In genomic region chr12:121799842-121800693, GRCh38 we compare ENCODE assay signal across 1 cellular context.
TF ChIP-seq lines count a peak whose summit lies in the region.

No MANE protein-coding gene starts in this region.

TF ChIP-seq in K562, 482 proteins besides CTCF, POLR2A, EP300 and RAD21 (continued from another document and continues in another):
- TF ChIP-seq ZNF407 (IDR thresholded peaks at IDR 0.05; ENCODE audit: low read depth) (no peak), SNRNP70 (optimal IDR thresholded peaks at IDR 0.05; ENCODE audit: low read depth, low read length) (no peak), PKNOX1 (IDR thresholded peaks at IDR 0.05) (no peak), GATAD2A (IDR thresholded peaks at IDR 0.05) (peak; percentile 50; the same call in 1 of the 2 replicates), POLR2AphosphoS2 (IDR thresholded peaks at IDR 0.05; ENCODE audit: low read length) (0 out of 2 replicates have a peak, but pooled peaks have one; percentile 59), PHB (CRISPR knock-in tag; IDR thresholded peaks at IDR 0.05) (no peak), ETV1 (tag; conservative IDR thresholded peaks at IDR 0.05; ENCODE audit: low read depth) (no peak), YY1 (IDR thresholded peaks at IDR 0.05; ENCODE audit: borderline replicate concordance in 1 of 3, control insufficient read depth in 1 of 3, extremely low read depth in 1 of 3, insufficient read depth in 3 of 3, insufficient read length in 1 of 3, insufficient replicate concordance in 2 of 3, low read depth in 1 of 3, low read length in 2 of 3) (peak in 2 of 3 experiments; percentile 36 to 38), ZNF24 (IDR thresholded peaks at IDR 0.05) (no peak), MYC (IDR thresholded peaks at IDR 0.05; ENCODE audit: low read depth, low read length) (peak; percentile 31; the same call in 1 of the 2 replicates), MYC (CRISPR knock-in tag; IDR thresholded peaks at IDR 0.05; ENCODE audit: borderline replicate concordance, low read depth) (peak; percentile 43; the same call in 1 of the 2 replicates), ATF6 (CRISPR knock-in tag; IDR thresholded peaks at IDR 0.05) (no peak), HMG20A (CRISPR knock-in tag; conservative IDR thresholded peaks at IDR 0.05) (no peak), PHTF2 (CRISPR knock-in tag; IDR thresholded peaks at IDR 0.05) (no peak), FOXM1 (IDR thresholded peaks at IDR 0.05; ENCODE audit: low read depth) (no peak), FOXM1 (CRISPR knock-in tag; IDR thresholded peaks at IDR 0.05; ENCODE audit: low read depth) (no peak), CBFB (CRISPR knock-in tag; IDR thresholded peaks at IDR 0.05) (no peak), RUNX1 (IDR thresholded peaks at IDR 0.05; ENCODE audit: low read depth) (no peak), CEBPZ (IDR thresholded peaks at IDR 0.05; ENCODE audit: borderline replicate concordance, low read depth, low read length) (no peak), THAP7 (CRISPR knock-in tag; IDR thresholded peaks at IDR 0.05) (no peak), SIRT6 (IDR thresholded peaks at IDR 0.05; ENCODE audit: low read depth, low read length) (no peak), LEF1 (IDR thresholded peaks at IDR 0.05) (peak; percentile 83), SIX5 (IDR thresholded peaks at IDR 0.05; ENCODE audit: borderline replicate concordance in 1 of 2, insufficient read depth in 1 of 2, low read depth in 1 of 2, low read length in 2 of 2) (no peak), ZBTB1 (CRISPR knock-in tag; IDR thresholded peaks at IDR 0.05; ENCODE audit: borderline replicate concordance, low read depth) (no peak), NELFE (IDR thresholded peaks at IDR 0.05; ENCODE audit: insufficient read depth, insufficient read length) (no peak), CCNT2 (IDR thresholded peaks at IDR 0.05; ENCODE audit: borderline replicate concordance, extremely low read depth, insufficient read length, low read depth, low read length) (peak; percentile 91), SMARCA4 (IDR thresholded peaks at IDR 0.05) (peak; percentile 69), ZNF449 (CRISPR knock-in tag; IDR thresholded peaks at IDR 0.05) (no peak), ZNF57 (CRISPR knock-in tag; IDR thresholded peaks at IDR 0.05) (no peak), ZNF347 (CRISPR knock-in tag; IDR thresholded peaks at IDR 0.05; ENCODE audit: low read depth) (no peak), HIVEP1 (CRISPR knock-in tag; IDR thresholded peaks at IDR 0.05) (peak; percentile 74; the same call in 1 of the 2 replicates), ZNF253 (CRISPR knock-in tag; conservative IDR thresholded peaks at IDR 0.05) (no peak), MCM5 (IDR thresholded peaks at IDR 0.05; ENCODE audit: low read depth) (no peak), ETV6 (IDR thresholded peaks at IDR 0.05; ENCODE audit: borderline replicate concordance in 1 of 2, low read depth in 2 of 2, low read length in 1 of 2) (no peak), ETV6 (CRISPR knock-in tag; IDR thresholded peaks at IDR 0.05; ENCODE audit: borderline replicate concordance) (no peak), ZNF780A (CRISPR knock-in tag; IDR thresholded peaks at IDR 0.05) (no peak), ZNF431 (CRISPR knock-in tag; IDR thresholded peaks at IDR 0.05) (0 out of 2 replicates have a peak, but pooled peaks have one; percentile 43), FOXP1 (CRISPR knock-in tag; IDR thresholded peaks at IDR 0.05) (no peak), NCOA2 (IDR thresholded peaks at IDR 0.05; ENCODE audit: partially characterized antibody in 2 of 2) (no peak), TFE3 (CRISPR knock-in tag; IDR thresholded peaks at IDR 0.05) (0 out of 2 replicates have a peak, but pooled peaks have one; percentile 14), E2F1 (CRISPR knock-in tag; IDR thresholded peaks at IDR 0.05) (no peak)
